21 cellular contexts compared by ENCODE assay signal in the genomic region with DNA sequence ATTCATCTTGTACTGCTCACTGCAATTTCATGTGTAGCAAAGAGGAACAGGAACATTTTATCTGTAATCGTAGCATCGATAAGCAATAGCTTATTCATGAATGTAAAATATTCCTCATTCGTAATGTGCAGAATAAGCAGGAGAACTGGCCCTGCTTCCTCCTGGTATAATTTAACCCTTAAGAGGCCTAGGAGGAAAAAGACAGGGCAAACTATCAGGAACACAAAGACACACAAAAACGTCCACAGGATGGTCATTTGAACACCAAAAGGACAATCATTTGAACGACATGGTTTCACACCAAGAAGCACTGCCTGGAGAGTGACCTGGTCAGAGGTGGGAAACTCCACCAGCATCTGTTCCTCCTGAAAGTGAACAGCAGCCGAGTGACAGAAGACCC.
DNase-seq lines count a peak whose midpoint lies in the region; ATAC-seq, FAIRE-seq and TF ChIP-seq lines count a peak whose summit lies in the region.
"Had no signal": no experiment of that assay in that cellular context is flagged by ENCODE, and none has a peak within 500 bp of the region (broad histone marks: within the 10 kb centered on the region; RNA-seq: fewer than 3 reads in every experiment).

No MANE protein-coding gene starts in this region.

- no peak overlapping the region for H4K91ac ChIP-seq in H1 (replicated peaks; ENCODE audit: insufficient read length, low read length)

- no peak overlapping the region for H3K56ac ChIP-seq in H1 (replicated peaks; ENCODE audit: insufficient read length, low read depth, low read length)

- peaks cover 17% of the 10 kb centered on the region for H3K4me1 Mint-ChIP-seq in HFFc6 (ENCODE audit: low read depth)
- peaks cover 8% of the 10 kb centered on the region for H3K4me1 Mint-ChIP-seq in progenitor cell of endocrine pancreas (ENCODE audit: low read depth)
- H3K4me1 Mint-ChIP-seq: CD4-positive, CD25-positive, alpha-beta regulatory T cell had no signal

- H2BK12ac ChIP-seq in H1 (ENCODE audit: low read depth, low read length), result no peak overlapping the region

- H3K79me1 ChIP-seq in H1 (ENCODE audit: low read depth, low read length), result no peaks in the 10 kb centered on the region

- H3K36me3 Mint-ChIP-seq in HFFc6 (ENCODE audit: low read depth) (no peaks in the 10 kb centered on the region), progenitor cell of endocrine pancreas (ENCODE audit: insufficient read depth) (no peaks in the 10 kb centered on the region)

- H2BK20ac ChIP-seq in H1 (ENCODE audit: low read length), result peak overlapping the region; percentile 48; the same call in 1 of the 2 replicates

- no peaks in the 10 kb centered on the region for H3K23me2 ChIP-seq in H1 (ENCODE audit: low read depth, low read length)

- 0 out of 2 replicates have a peak overlapping the region, but pooled peaks have one; percentile 18 for H2BK15ac ChIP-seq in H1 (ENCODE audit: low read length)

- no peak for TF ChIP-seq RAD21 in H1 (IDR thresholded peaks at IDR 0.05 in 1 of 2, conservative IDR thresholded peaks at IDR 0.05 in 1 of 2; ENCODE audit: low read depth in 2 of 2, low read length in 2 of 2)
- TF ChIP-seq RAD21 in neural cell (conservative IDR thresholded peaks at IDR 0.05), result no peak

- H3K27ac Mint-ChIP-seq in HFFc6 (peak overlapping the region; percentile 29; the same call in 1 of the 2 replicates), progenitor cell of endocrine pancreas (peak overlapping the region; percentile 12)
- H3K27ac Mint-ChIP-seq: CD4-positive, CD25-positive, alpha-beta regulatory T cell had no signal

- TF ChIP-seq EP300 in H1 (IDR thresholded peaks at IDR 0.05; ENCODE audit: borderline replicate concordance in 1 of 2, low read depth in 2 of 2, low read length in 2 of 2), result no peak
- TF ChIP-seq EP300 in neural cell (conservative IDR thresholded peaks at IDR 0.05; ENCODE audit: poor library complexity, severe bottlenecking), result no peak

- H3K4me3 ChIP-seq in H1 (ENCODE audit: extremely low read depth in 1 of 4, insufficient read depth in 2 of 4, low read depth in 3 of 4, low read length in 4 of 4) (no peak overlapping the region), neural cell (ENCODE audit: low read length) (no peak overlapping the region)
- H3K4me3 ChIP-seq: GM23248 had no signal

- POLR2A ChIA-PET in H1 (lab: Charles Lee; ENCODE audit: partially characterized antibody), result interaction anchor here (0.5 to 1.8 kb wide), 2 partner anchors 9 to 26 kb away, joined by 4 read pairs; no protein-coding TSS in a partner anchor

- H3K36me3 ChIP-seq in H1 (ENCODE audit: control insufficient read depth in 2 of 4, insufficient read depth in 4 of 4, low read length in 3 of 4) (no peaks in the 10 kb centered on the region), neural cell (ENCODE audit: insufficient read depth, low read length) (no peaks in the 10 kb centered on the region)
- H3K36me3 ChIP-seq: BE2C had no signal

- peaks cover 0 to 5% (median 0%) of the 10 kb centered on the region in 4 experiments; a peak in 2 of 7 replicates for H3K4me1 ChIP-seq in H1 (replicated peaks in 1 of 4; ENCODE audit: control insufficient read depth in 3 of 4, insufficient read depth in 4 of 4, low read length in 3 of 4)
- H3K4me1 ChIP-seq: BE2C had no signal

- TF ChIP-seq POLR2A in H1 (IDR thresholded peaks at IDR 0.05; ENCODE audit: control extremely low read depth in 1 of 2, low read depth in 2 of 2, low read length in 2 of 2), result no peak

- no peaks in the 10 kb centered on the region for H3K9me3 Mint-ChIP-seq in HFFc6
- no peaks in the 10 kb centered on the region for H3K9me3 Mint-ChIP-seq in progenitor cell of endocrine pancreas (ENCODE audit: low read depth)
- H3K9me3 Mint-ChIP-seq: CD4-positive, CD25-positive, alpha-beta regulatory T cell had no signal

- DNase-seq in HFFc6, result no peak
- DNase-seq in H1 (ENCODE audit: low read depth in 1 of 2, low spot score in 2 of 2), result no peak
- no peak for DNase-seq in progenitor cell of endocrine pancreas (ENCODE audit: low spot score, unreplicated experiment)
- DNase-seq in SKM-1 treated with dmso at 0.1 percent for 144 hours (lab: John Stamatoyannopoulos, UW; ENCODE audit: unreplicated experiment), result no peak
- no peak for DNase-seq in putamen (ENCODE audit: low spot score)
- DNase-seq: ACHN; BE2C; C1 segment of cervical spinal cord; CD4-positive, CD25-positive, alpha-beta regulatory T cell; DMS153; DMS79; GDM1; GM23248; HCEC 1CT had no signal

- H4K5ac ChIP-seq in H1 (ENCODE audit: insufficient read length, low read depth, low read length), result no peak overlapping the region

- no peak overlapping the region for H4K8ac ChIP-seq in H1 (ENCODE audit: extremely low read depth, insufficient read depth, low read length)

- H3K27me3 Mint-ChIP-seq in HFFc6 (ENCODE audit: insufficient read depth) (no peaks in the 10 kb centered on the region; the same call in 1 of the 2 replicates), progenitor cell of endocrine pancreas (no peaks in the 10 kb centered on the region)
- H3K27me3 Mint-ChIP-seq: CD4-positive, CD25-positive, alpha-beta regulatory T cell had no signal

- CTCF ChIA-PET in H1 (lab: Charles Lee; ENCODE audit: partially characterized antibody), result interaction anchor here (1.8 to 6.4 kb wide), 4 partner anchors 8 to 71 kb away, joined by 5 to 24 read pairs (median 13); no protein-coding TSS in a partner anchor

- H3K4me3 Mint-ChIP-seq in HFFc6, result no peak overlapping the region
- H3K4me3 Mint-ChIP-seq in progenitor cell of endocrine pancreas (ENCODE audit: low read depth), result no peak overlapping the region
- H3K4me3 Mint-ChIP-seq: CD4-positive, CD25-positive, alpha-beta regulatory T cell had no signal

- H3K27ac ChIP-seq in H1 (ENCODE audit: low read depth, low read length), result no peak overlapping the region
- peak overlapping the region; percentile 3 for H3K27ac ChIP-seq in neural cell (ENCODE audit: low read length)
- H3K27ac ChIP-seq: GM23248 had no signal

- no peak overlapping the region for H3K9ac ChIP-seq in H1 (replicated peaks in 1 of 4; ENCODE audit: extremely low read depth in 1 of 4, low read depth in 3 of 4, low read length in 3 of 4)
- H3K9ac ChIP-seq in neural cell (ENCODE audit: low read length), result no peak overlapping the region
- H3K9ac ChIP-seq: GM23248 had no signal

- H4K20me1 ChIP-seq in H1 (replicated peaks in 1 of 2; ENCODE audit: control insufficient read depth in 1 of 2, insufficient read depth in 2 of 2, low read length in 2 of 2) (no peaks in the 10 kb centered on the region), neural cell (ENCODE audit: insufficient read depth) (no peaks in the 10 kb centered on the region)

- no peak for TF ChIP-seq CTCF in HFFc6 (IDR thresholded peaks at IDR 0.05)
- TF ChIP-seq CTCF in H1 (IDR thresholded peaks at IDR 0.05; ENCODE audit: control extremely low read depth in 1 of 3, insufficient read depth in 1 of 3, low read depth in 1 of 3, low read length in 3 of 3), result no peak
- no peak for TF ChIP-seq CTCF in neural cell (IDR thresholded peaks at IDR 0.05; ENCODE audit: poor library complexity, severe bottlenecking)
- TF ChIP-seq CTCF in progenitor cell of endocrine pancreas (IDR thresholded peaks at IDR 0.05; ENCODE audit: unreplicated experiment), result no peak

- no peak for FAIRE-seq in H1 (lab: Jason Lieb, UNC)
- FAIRE-seq: A204.1, GM12892, GM18507, H54, HTR-8/SVneo had no signal

- H3K23ac ChIP-seq in H1 (ENCODE audit: insufficient read length), result no peak overlapping the region

- no peak for ATAC-seq in HG02623 (IDR thresholded peaks at IDR 0.05; ENCODE audit: unreplicated experiment)

- no peaks in the 10 kb centered on the region for H3K9me2 ChIP-seq in neural cell (ENCODE audit: insufficient read depth, low read length)

- no peak overlapping the region for H3K18ac ChIP-seq in H1 (ENCODE audit: extremely low read depth, low read length)

- H3K4ac ChIP-seq in H1 (replicated peaks; ENCODE audit: insufficient read length, low read depth, low read length), result no peak overlapping the region

- H3K27me3 ChIP-seq in H1 (replicated peaks in 1 of 4; ENCODE audit: control insufficient read depth in 3 of 4, extremely low read depth in 1 of 4, insufficient read depth in 3 of 4, low read length in 3 of 4), result no peaks in the 10 kb centered on the region; a peak in 1 of 7 replicates
- H3K27me3 ChIP-seq in neural cell (ENCODE audit: insufficient read depth, low read depth, low read length), result no peaks in the 10 kb centered on the region
- H3K27me3 ChIP-seq: BE2C had no signal

- H2BK5ac ChIP-seq in H1 (ENCODE audit: low read depth, low read length), result no peak overlapping the region

- no peaks in the 10 kb centered on the region for H3F3A ChIP-seq in neural cell (ENCODE audit: insufficient read depth, low read length, poor library complexity, severe bottlenecking)

- no peak overlapping the region for H2AK5ac ChIP-seq in H1 (ENCODE audit: low read depth, low read length)

- H3K14ac ChIP-seq in H1 (ENCODE audit: insufficient read length), result no peak overlapping the region

- WGBS in H1 (ENCODE audit: extremely low coverage in 1 of 2, insufficient coverage in 1 of 2, insufficient read length in 1 of 2, insufficient replicate concordance in 2 of 2, low coverage in 1 of 2, low lambda C conversion rate in 2 of 2, missing lambda C conversion rate in 1 of 2), 2 experiments, result 82% methylated on average over 6 of the region's 6 CpGs; no CpG with 5 or more reads in 1 of the 2 experiments

- H2AFZ ChIP-seq in H1 (ENCODE audit: low read length) (no peak overlapping the region), neural cell (ENCODE audit: low read depth, low read length) (no peak overlapping the region)
- H2AFZ ChIP-seq: GM23248 had no signal

- H3K9me3 ChIP-seq in H1 (ENCODE audit: insufficient read depth in 2 of 2, low read depth in 1 of 2, low read length in 1 of 2) (no peaks in the 10 kb centered on the region), neural cell (ENCODE audit: low read length) (no peaks in the 10 kb centered on the region)
- H3K9me3 ChIP-seq: BE2C had no signal

- H3K4me2 ChIP-seq in H1 (ENCODE audit: insufficient read depth in 1 of 2, low read depth in 2 of 2, low read length in 2 of 2) (no peak overlapping the region), neural cell (ENCODE audit: low read length) (peak overlapping the region; percentile 25)

- H2BK120ac ChIP-seq in H1 (replicated peaks; ENCODE audit: low read depth, low read length), result no peak overlapping the region

- H3K79me2 ChIP-seq in H1 (ENCODE audit: control insufficient read depth in 1 of 2, insufficient read depth in 2 of 2, low read length in 2 of 2) (no peaks in the 10 kb centered on the region), neural cell (replicated peaks; ENCODE audit: insufficient read depth, low read length) (no peaks in the 10 kb centered on the region)

TF ChIP-seq in H1, 55 proteins besides CTCF, POLR2A, EP300 and RAD21 (continues in another document):
- TF ChIP-seq CHD2 (IDR thresholded peaks at IDR 0.05; ENCODE audit: low read length) (no peak), JUND (IDR thresholded peaks at IDR 0.05; ENCODE audit: low read length) (no peak), SIX5 (IDR thresholded peaks at IDR 0.05; ENCODE audit: low read depth, low read length) (no peak), CBX5 (IDR thresholded peaks at IDR 0.05; ENCODE audit: low read depth, low read length) (no peak)

TF ChIP-seq in neural cell, 6 proteins besides CTCF, POLR2A, EP300 and RAD21 (continues in another document):
- TF ChIP-seq POLR2AphosphoS5 (IDR thresholded peaks at IDR 0.05), result no peak
